Comparison of ENCODE assay signal across 22 cellular contexts in genomic region chr12:24138041-24138440, GRCh38.
"Had no signal": no experiment of that assay in that cellular context is flagged by ENCODE, and none has a peak within 500 bp of the region (broad histone marks: within the 10 kb centered on the region; RNA-seq: fewer than 3 reads in every experiment).

No MANE protein-coding gene starts in this region.

- H3K27me3 Mint-ChIP-seq: activated CD4-positive, alpha-beta T cell treated with anti-CD3 and anti-CD28 coated beads, Interleukin-2, amount 10 ng/mL, durations not matched to agents 7 days and 5 days; activated CD8-positive, alpha-beta memory T cell treated with anti-CD3 and anti-CD28 coated beads, Interleukin-2, amount 10 ng/mL, durations not matched to agents 7 days and 5 days; activated CD8-positive, alpha-beta T cell treated with anti-CD3 and anti-CD28 coated beads for 36 hours; activated naive CD4-positive, alpha-beta T cell treated with anti-CD3 and anti-CD28 coated beads, Interleukin-2, amount 10 ng/mL, durations not matched to agents 7 days and 5 days; progenitor cell of endocrine pancreas had no signal

- H3K4me3 Mint-ChIP-seq: activated CD4-positive, alpha-beta T cell treated with anti-CD3 and anti-CD28 coated beads, Interleukin-2, amount 10 ng/mL, durations not matched to agents 7 days and 5 days; activated CD8-positive, alpha-beta memory T cell treated with anti-CD3 and anti-CD28 coated beads, Interleukin-2, amount 10 ng/mL, durations not matched to agents 7 days and 5 days; activated CD8-positive, alpha-beta T cell treated with anti-CD3 and anti-CD28 coated beads for 36 hours; activated naive CD4-positive, alpha-beta T cell treated with anti-CD3 and anti-CD28 coated beads, Interleukin-2, amount 10 ng/mL, durations not matched to agents 7 days and 5 days; mesothelial cell of epicardium; natural killer cell; T-helper 1 cell treated with Interleukin-12 subunit alpha and Interleukin-12 subunit beta and Interleukin-4 antibody, amounts not matched to agents 30 μg/mL and 1 μg/mL, for 36 hours; type B pancreatic cell had no signal

- H3K4me1 Mint-ChIP-seq: activated CD4-positive, alpha-beta T cell treated with anti-CD3 and anti-CD28 coated beads, Interleukin-2, amount 10 ng/mL, durations not matched to agents 7 days and 5 days; activated CD8-positive, alpha-beta memory T cell treated with anti-CD3 and anti-CD28 coated beads, Interleukin-2, amount 10 ng/mL, durations not matched to agents 7 days and 5 days; activated naive CD4-positive, alpha-beta T cell treated with anti-CD3 and anti-CD28 coated beads, Interleukin-2, amount 10 ng/mL, durations not matched to agents 7 days and 5 days; natural killer cell had no signal

- H3K36me3 Mint-ChIP-seq: activated CD8-positive, alpha-beta memory T cell treated with anti-CD3 and anti-CD28 coated beads, Interleukin-2, amount 10 ng/mL, durations not matched to agents 7 days and 5 days; activated naive CD4-positive, alpha-beta T cell treated with anti-CD3 and anti-CD28 coated beads, Interleukin-2, amount 10 ng/mL, durations not matched to agents 7 days and 5 days; mesothelial cell of epicardium; natural killer cell had no signal

- H3K36me3 ChIP-seq: lower lobe of right lung had no signal

- H3K4me3 ChIP-seq: lower lobe of right lung, testis had no signal

- H3K9me3 ChIP-seq: lower lobe of right lung, testis had no signal

- H3K27ac ChIP-seq: epithelial cell of prostate, lower lobe of right lung, testis had no signal

- H3K9me3 Mint-ChIP-seq: activated CD4-positive, alpha-beta T cell treated with anti-CD3 and anti-CD28 coated beads, Interleukin-2, amount 10 ng/mL, durations not matched to agents 7 days and 5 days; activated CD8-positive, alpha-beta T cell treated with anti-CD3 and anti-CD28 coated beads for 36 hours; T-helper 1 cell treated with Interleukin-12 subunit alpha and Interleukin-12 subunit beta and Interleukin-4 antibody, amounts not matched to agents 30 μg/mL and 1 μg/mL, for 36 hours; type B pancreatic cell had no signal

- H3K27ac Mint-ChIP-seq: activated CD4-positive, alpha-beta T cell treated with anti-CD3 and anti-CD28 coated beads, Interleukin-2, amount 10 ng/mL, durations not matched to agents 7 days and 5 days; activated CD8-positive, alpha-beta memory T cell treated with anti-CD3 and anti-CD28 coated beads, Interleukin-2, amount 10 ng/mL, durations not matched to agents 7 days and 5 days; activated CD8-positive, alpha-beta T cell treated with anti-CD3 and anti-CD28 coated beads for 36 hours; activated naive CD4-positive, alpha-beta T cell treated with anti-CD3 and anti-CD28 coated beads, Interleukin-2, amount 10 ng/mL, durations not matched to agents 7 days and 5 days; mesothelial cell of epicardium; natural killer cell; progenitor cell of endocrine pancreas; T-helper 1 cell treated with Interleukin-12 subunit alpha and Interleukin-12 subunit beta and Interleukin-4 antibody, amounts not matched to agents 30 μg/mL and 1 μg/mL, for 36 hours; type B pancreatic cell had no signal

- ATAC-seq: activated CD4-positive, CD25-positive, alpha-beta regulatory T cell treated with anti-CD3 and anti-CD28 coated beads, Interleukin-2, amount 50 U/mL, for 24 hours; activated CD8-positive, alpha-beta memory T cell treated with anti-CD3 and anti-CD28 coated beads, Interleukin-2, amount 10 ng/mL, durations not matched to agents 7 days and 5 days; activated CD8-positive, alpha-beta T cell treated with anti-CD3 and anti-CD28 coated beads for 36 hours; lower lobe of right lung; natural killer cell had no signal

- H3K4me1 ChIP-seq: lower lobe of right lung, testis had no signal

- DNase-seq: activated CD4-positive, alpha-beta T cell treated with anti-CD3 and anti-CD28 coated beads, Interleukin-2, amount 10 ng/mL, durations not matched to agents 7 days and 5 days; activated CD8-positive, alpha-beta memory T cell treated with anti-CD3 and anti-CD28 coated beads, Interleukin-2, amount 10 ng/mL, durations not matched to agents 7 days and 5 days; activated CD8-positive, alpha-beta T cell treated with anti-CD3 and anti-CD28 coated beads for 36 hours; activated effector memory CD4-positive, alpha-beta T cell treated with anti-CD3 and anti-CD28 coated beads, Interleukin-2, amount 50 U/mL, for 16 hours; activated naive CD4-positive, alpha-beta T cell treated with anti-CD3 and anti-CD28 coated beads, Interleukin-2, amount 10 ng/mL, durations not matched to agents 7 days and 5 days; activated T-cell treated with anti-CD3 and anti-CD28 coated beads for 4 hours; cerebellar nuclear complex; kidney; lower lobe of right lung; natural killer cell; retina; stimulated activated CD4-positive, alpha-beta T cell treated with anti-CD3 and anti-CD28 coated beads, Interleukin-2, amount 100 ng/mL, for 48 hours; stimulated activated CD8-positive, alpha-beta memory T cell treated with anti-CD3 and anti-CD28 coated beads, Interleukin-4, amount 100 ng/mL, for 48 hours; stimulated activated naive CD4-positive, alpha-beta T cell; T1000; testis had no signal

- H3K27me3 ChIP-seq: testis had no signal
